ENCODE assay signal across 15 cellular contexts in genomic region chr14:23360496-23360895, GRCh38. TPM values are rescaled to one million over a fixed set of nuclear protein-coding genes. Genes with fewer than 3 reads are reported as not detected.
DNase-seq lines count a peak whose midpoint lies in the region; ATAC-seq and TF ChIP-seq lines count a peak whose summit lies in the region.
"Had no signal": no experiment of that assay in that cellular context is flagged by ENCODE, and none has a peak within 500 bp of the region (broad histone marks: within the 10 kb centered on the region; RNA-seq: fewer than 3 reads in every experiment).

No MANE protein-coding gene starts in this region.

- DNase-seq in GM23248 (peak; percentile 30), RWPE2 (ENCODE audit: low spot score) (peak; percentile 73), globus pallidus (ENCODE audit: low spot score) (peak; percentile 89), prostate gland (ENCODE audit: low spot score) (no peak), mucosa of gallbladder (ENCODE audit: low spot score) (no peak), NCI-H510A (lab: John Stamatoyannopoulos, UW) (no peak), DMS 273 treated with DMSO at 0.1 percent for 48 hours (lab: John Stamatoyannopoulos, UW) (no peak)
- no peak for DNase-seq in stimulated activated CD4-positive, alpha-beta T cell treated with anti-CD3 and anti-CD28 coated beads, Interleukin-4, amount 100 ng/mL, for 4 hours
- DNase-seq: activated CD4-positive, alpha-beta memory T cell treated with anti-CD3 and anti-CD28 coated beads, Interleukin-2, amount 10 ng/mL, durations not matched to agents 7 days and 5 days; NCI-H524 treated with DMSO at 0.1 percent for 48 hours; stimulated activated CD4-positive, alpha-beta T cell treated with anti-CD3 and anti-CD28 coated beads, Interleukin-4, amount 100 ng/mL, for 1 hour; T-cell; testis had no signal

- H3K9me2 ChIP-seq in GM23248 (ENCODE audit: insufficient read depth), result no peaks in the 10 kb centered on the region

- H3K9ac ChIP-seq in GM23248, result peak overlapping the region; percentile 79

- H3F3A ChIP-seq in GM23248 (ENCODE audit: insufficient read depth), result peaks cover 17% of the 10 kb centered on the region

- no peak for ATAC-seq in RWPE2 (ENCODE audit: low read depth)
- ATAC-seq: T-cell had no signal

- in situ Hi-C loops in GM23248 (cut with MboI), result no loop called here

- no peaks in the 10 kb centered on the region for H3K9me3 ChIP-seq in GM23248 (ENCODE audit: low read depth)
- H3K9me3 ChIP-seq in RWPE2 (ENCODE audit: severe bottlenecking), result no peaks in the 10 kb centered on the region
- no peaks in the 10 kb centered on the region for H3K9me3 ChIP-seq in prostate gland
- H3K9me3 ChIP-seq: testis had no signal

- 66 to 70% methylated on average over 11 of the region's 11 CpGs for WGBS in GM23248 (ENCODE audit: low coverage in 1 of 2, low lambda C conversion rate in 2 of 2, missing lambda C conversion rate in 2 of 2), 2 experiments
- 76% methylated on average over 11 of the region's 11 CpGs for WGBS in prostate gland

- TF ChIP-seq POLR2A in prostate gland (IDR thresholded peaks at IDR 0.05), result no peak

- H3K4me2 ChIP-seq in GM23248 (ENCODE audit: unreplicated experiment), result no peak overlapping the region

- H3K4me1 ChIP-seq in GM23248 (ENCODE audit: insufficient read depth) (peaks cover 17% of the 10 kb centered on the region), RWPE2 (ENCODE audit: insufficient read depth, poor library complexity, severe bottlenecking) (no peaks in the 10 kb centered on the region), prostate gland (replicated peaks) (peaks cover 10% of the 10 kb centered on the region)

- H3K4me3 ChIP-seq in GM23248 (no peak overlapping the region), RWPE2 (ENCODE audit: severe bottlenecking) (no peak overlapping the region), prostate gland (no peak overlapping the region)
- H3K4me3 ChIP-seq: testis had no signal

- H3K36me3 ChIP-seq in GM23248 (ENCODE audit: low read depth), result peaks cover 6% of the 10 kb centered on the region; the same call in 1 of the 2 replicates
- no peaks in the 10 kb centered on the region; the same call in 1 of the 2 replicates for H3K36me3 ChIP-seq in RWPE2 (ENCODE audit: low read depth)
- H3K36me3 ChIP-seq in prostate gland, result peaks cover 0 to 5% of the 10 kb centered on the region in 2 donors

- peak overlapping the region; percentile 85; the same call in 1 of the 2 replicates for H3K27ac ChIP-seq in GM23248
- H3K27ac ChIP-seq in RWPE2 (ENCODE audit: poor library complexity, severe bottlenecking), result no peak overlapping the region
- peak overlapping the region; percentile 2 to 50 for H3K27ac ChIP-seq in prostate gland
- H3K27ac ChIP-seq: testis had no signal

- intact Hi-C loops in prostate gland (cut with DNase I), result no loop called here

- H3K27me3 ChIP-seq in GM23248 (replicated peaks; ENCODE audit: insufficient read depth) (no peaks in the 10 kb centered on the region), RWPE2 (ENCODE audit: insufficient read depth, poor library complexity, severe bottlenecking) (no peaks in the 10 kb centered on the region), prostate gland (replicated peaks; ENCODE audit: insufficient read depth) (no peaks in the 10 kb centered on the region)
- H3K27me3 ChIP-seq: testis had no signal

- TF ChIP-seq CTCF in RWPE2 (IDR thresholded peaks at IDR 0.05; ENCODE audit: poor library complexity, severe bottlenecking) (no peak), prostate gland (IDR thresholded peaks at IDR 0.05) (peak in 2 of 4 experiments; percentile 17 to 22)

- H3K79me2 ChIP-seq in GM23248 (ENCODE audit: insufficient read depth), result peaks cover 34% of the 10 kb centered on the region

- no peaks in the 10 kb centered on the region for H4K20me1 ChIP-seq in GM23248 (ENCODE audit: insufficient read depth)

- H2AFZ ChIP-seq in GM23248, result no peak overlapping the region

RNA-seq across cellular contexts. Expression of gene EFS, which starts 4.5 kb away (rescaled TPM):
- 8.6 and 17.3 TPM in 2 replicates for total RNA-seq in GM23248 (2014; rRNA removed; shearing (Covaris generic))
- polyA plus RNA-seq in GM23248 (2016; fragmentation: Nextera tagmentation; extraction: Ambion mirVana), result 3.9 and 4.2 TPM in 2 replicates
- total RNA-seq in prostate gland (10 to 100 TPM; 26.5 to 53.2 TPM), mucosa of gallbladder (10.8 TPM)
- total RNA-seq: activated CD4-positive, alpha-beta memory T cell treated with anti-CD3 and anti-CD28 coated beads, Interleukin-2, amount 10 ng/mL, durations not matched to agents 7 days and 5 days; LHCN-M2 had no signal

RNA-seq across cellular contexts. Expression of gene SLC22A17, which starts 7.8 kb away (rescaled TPM):
- total RNA-seq in GM23248 (2014; rRNA removed; shearing (Covaris generic)), result 32.8 and 42.3 TPM in 2 replicates
- polyA plus RNA-seq in GM23248 (2016; fragmentation: Nextera tagmentation; extraction: Ambion mirVana), result 16.5 and 20.4 TPM in 2 replicates
- total RNA-seq in prostate gland, result 100 to 1,000 TPM; 207 to 351 TPM
- total RNA-seq in mucosa of gallbladder, result 64.3 TPM

RNA-seq across cellular contexts. Expression of gene IL25, which starts 12.1 kb away (rescaled TPM):
- not detected in 2 replicates for total RNA-seq in GM23248 (2014; rRNA removed; shearing (Covaris generic))
- not detected in 2 replicates for polyA plus RNA-seq in GM23248 (2016; fragmentation: Nextera tagmentation; extraction: Ambion mirVana)
- total RNA-seq in prostate gland, result not detected
- not detected for total RNA-seq in mucosa of gallbladder
- total RNA-seq: activated CD4-positive, alpha-beta memory T cell treated with anti-CD3 and anti-CD28 coated beads, Interleukin-2, amount 10 ng/mL, durations not matched to agents 7 days and 5 days; LHCN-M2; T-cell had no signal
- polyA plus RNA-seq: neural cell had no signal

RNA-seq across cellular contexts. Expression of gene CMTM5, which starts 16.4 kb away (rescaled TPM):
- total RNA-seq in GM23248 (2014; rRNA removed; shearing (Covaris generic)), result not detected in 2 replicates
- not detected in 2 replicates for polyA plus RNA-seq in GM23248 (2016; fragmentation: Nextera tagmentation; extraction: Ambion mirVana)
- total RNA-seq in prostate gland, result 1 to 10 TPM in 1 of 2 donors, not detected in 1; 1.5 TPM
- total RNA-seq in mucosa of gallbladder, result 2.2 TPM
- total RNA-seq: activated CD4-positive, alpha-beta memory T cell treated with anti-CD3 and anti-CD28 coated beads, Interleukin-2, amount 10 ng/mL, durations not matched to agents 7 days and 5 days; LHCN-M2; T-cell had no signal
- polyA plus RNA-seq: neural cell had no signal

RNA-seq across cellular contexts. Expression of gene PABPN1, which starts 39.2 kb away (rescaled TPM):
- 60.3 and 65.5 TPM in 2 replicates for total RNA-seq in GM23248 (2014; rRNA removed; shearing (Covaris generic))
- polyA plus RNA-seq in GM23248 (2016; fragmentation: Nextera tagmentation; extraction: Ambion mirVana), result 57.8 and 61.2 TPM in 2 replicates
- total RNA-seq in prostate gland (100 to 1,000 TPM in 1 of 2 donors, 10 to 100 TPM in 1; 62.7 to 113 TPM), mucosa of gallbladder (186 TPM)

Comparison
In these comparisons a context has a peak if more than half of its experiments do, and no peak if none do; other contexts are left out.
1. DNase-seq: peak in GM23248 (single experiment), RWPE2 (single experiment) and globus pallidus (single experiment); none in prostate gland (single experiment), stimulated activated CD4-positive, alpha-beta T cell treated with anti-CD3 and anti-CD28 coated beads, Interleukin-4, amount 100 ng/mL, for 4 hours (0 of 2), mucosa of gallbladder (single experiment), NCI-H510A (single experiment) and DMS 273 treated with DMSO at 0.1 percent for 48 hours (single experiment).